Comparison of ENCODE assay signal across 22 cellular contexts in the genomic region with DNA sequence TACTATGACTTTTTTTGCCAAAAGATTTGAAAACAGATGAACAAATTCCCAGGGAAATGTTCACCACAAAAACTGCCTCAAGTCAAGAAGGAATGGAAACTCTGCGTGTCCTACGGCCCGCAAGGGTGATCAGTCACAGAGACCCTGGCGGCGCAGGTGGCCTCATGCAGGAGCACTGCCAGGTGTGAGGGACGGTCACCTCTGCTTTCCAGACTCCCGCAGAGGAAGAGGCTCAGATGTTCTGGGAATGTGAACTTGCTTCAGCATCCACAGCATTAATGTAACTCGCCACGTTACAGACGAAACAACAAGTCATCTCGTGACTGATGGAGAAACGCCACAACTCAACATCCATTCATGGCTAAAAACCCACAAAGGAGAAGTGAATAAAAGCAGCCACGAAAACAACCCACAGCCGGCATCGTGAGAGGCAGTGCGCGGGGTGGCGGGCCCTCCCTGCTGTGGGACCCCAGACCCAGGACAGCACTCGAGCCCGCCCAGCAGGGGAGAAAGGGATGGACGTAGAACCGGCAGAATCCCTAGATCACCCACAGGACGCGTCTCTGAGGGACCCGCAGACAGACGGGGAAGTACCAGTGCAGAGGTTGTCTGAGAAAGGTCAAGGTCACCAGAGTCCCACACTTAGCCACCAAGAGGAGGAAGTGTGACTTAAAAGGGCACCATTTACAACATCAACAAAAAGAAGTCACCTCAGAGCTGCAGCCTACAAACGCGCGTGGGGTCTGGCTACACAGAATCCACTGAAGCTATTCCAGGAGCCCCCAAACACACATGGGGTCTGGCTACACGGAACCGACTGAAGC.
DNase-seq lines count a peak whose midpoint lies in the region; ATAC-seq, FAIRE-seq and TF ChIP-seq lines count a peak whose summit lies in the region.
"Had no signal": no experiment of that assay in that cellular context is flagged by ENCODE, and none has a peak within 500 bp of the region (broad histone marks: within the 10 kb centered on the region; RNA-seq: fewer than 3 reads in every experiment).

No MANE protein-coding gene starts in this region.

- peak overlapping the region; percentile 95 for H3K27ac Mint-ChIP-seq in stimulated activated memory B cell treated with anti-CD40 and anti-IgM and Interleukin-4, amounts not matched to agents 10 μg/mL and 1 μg/mL and 100 μg/mL, for 72 hours
- H3K27ac Mint-ChIP-seq: CD8-positive, alpha-beta T cell had no signal

- no peaks in the 10 kb centered on the region for H3K36me3 ChIP-seq in right atrium auricular region
- no peaks in the 10 kb centered on the region for H3K36me3 ChIP-seq in GM12878 (ENCODE audit: control insufficient read depth in 2 of 2, insufficient read depth in 2 of 2, low read length in 1 of 2)
- H3K36me3 ChIP-seq: MG63, thyroid gland had no signal

- H3K4me2 ChIP-seq in GM12878 (ENCODE audit: control insufficient read depth, insufficient read depth), result no peak overlapping the region

- H4K20me1 ChIP-seq in GM12878 (ENCODE audit: control insufficient read depth, insufficient read depth), result no peaks in the 10 kb centered on the region

- ATAC-seq in Right ventricle myocardium superior (ENCODE audit: poor library complexity) (no peak), GM12878 (no peak), foreskin keratinocyte (no peak), HG03520 (IDR thresholded peaks at IDR 0.05; ENCODE audit: unreplicated experiment) (no peak)
- ATAC-seq in stimulated activated memory B cell treated with anti-CD40 and anti-IgM and Interleukin-4, amounts not matched to agents 10 μg/mL and 1 μg/mL and 100 μg/mL, for 72 hours, result peak; percentile 86
- ATAC-seq: CD8-positive, alpha-beta T cell had no signal

- TF ChIP-seq POLR2A in NB4 (IDR thresholded peaks at IDR 0.05; ENCODE audit: extremely low read depth, insufficient read length) (no peak), GM12878 (IDR thresholded peaks at IDR 0.05; ENCODE audit: low read depth, low read length) (no peak)

- CTCF ChIA-PET in GM12878 (lab: Yijun Ruan, JAX), result no interaction called here

- DNase-seq in Right ventricle myocardium superior (peak; percentile 22), right atrium auricular region (ENCODE audit: low spot score) (no peak), NB4 (ENCODE audit: low read depth) (peak; percentile 18), GM12878 (ENCODE audit: low read depth, low spot score) (no peak), foreskin keratinocyte (no peak), GM20000 (ENCODE audit: low spot score) (no peak)
- DNase-seq: amniotic stem cell; CD8-positive, alpha-beta T cell; dermis blood vessel endothelial cell; GDM1; GOT3; hippocampal formation; MG63; naive B cell; NCI-H446; stimulated activated naive CD4-positive, alpha-beta T cell; thyroid gland had no signal

- 27% methylated on average over 31 of the region's 31 CpGs for WGBS in GM12878 (ENCODE audit: insufficient coverage, insufficient replicate concordance, low lambda C conversion rate, missing lambda C conversion rate)

- H3K27ac ChIP-seq in right atrium auricular region (no peak overlapping the region), GM12878 (ENCODE audit: control insufficient read depth, insufficient read depth) (no peak overlapping the region), foreskin keratinocyte (no peak overlapping the region)
- H3K27ac ChIP-seq: thyroid gland had no signal

- H3K9me3 ChIP-seq in right atrium auricular region (no peaks in the 10 kb centered on the region), GM12878 (replicated peaks; ENCODE audit: control insufficient read depth, insufficient read depth, low read length) (no peaks in the 10 kb centered on the region; the same call in 2 of the 3 replicates)
- H3K9me3 ChIP-seq: MG63, thyroid gland had no signal

- no peak overlapping the region for H3K9ac ChIP-seq in GM12878 (ENCODE audit: control insufficient read depth, insufficient read depth, low read length)

- peak overlapping the region; percentile 68 for H3K4me3 Mint-ChIP-seq in stimulated activated memory B cell treated with anti-CD40 and anti-IgM and Interleukin-4, amounts not matched to agents 10 μg/mL and 1 μg/mL and 100 μg/mL, for 72 hours
- H3K4me3 Mint-ChIP-seq: CD8-positive, alpha-beta T cell had no signal

- SMC1A ChIA-PET in GM12878 (lab: Charles Lee; ENCODE audit: uncharacterized antibody, unreplicated experiment), result no interaction called here

- TF ChIP-seq EP300 in GM12878 (IDR thresholded peaks at IDR 0.05; ENCODE audit: borderline replicate concordance in 1 of 2, control insufficient read depth in 1 of 2, low read depth in 2 of 2, low read length in 2 of 2), result no peak

- RAD21 ChIA-PET in GM12878 (lab: Charles Lee; ENCODE audit: unreplicated experiment), result no interaction called here

- BruUV-seq in GM12878 (replicated peaks; lab: Mats Ljungman, UMichigan), result no TSS peak

- TF ChIP-seq CTCF in right atrium auricular region (IDR thresholded peaks at IDR 0.05) (no peak), NB4 (IDR thresholded peaks at IDR 0.05; ENCODE audit: low read depth, low read length) (no peak), GM12878 (IDR thresholded peaks at IDR 0.05 in 2 of 3, conservative IDR thresholded peaks at IDR 0.05 in 1 of 3; ENCODE audit: control insufficient read depth in 2 of 3, extremely low read depth in 1 of 3, insufficient read depth in 1 of 3, low read depth in 3 of 3, low read length in 3 of 3) (no peak), foreskin keratinocyte (conservative IDR thresholded peaks at IDR 0.05) (no peak), GM20000 (IDR thresholded peaks at IDR 0.05; ENCODE audit: extremely low read depth, missing control alignments) (no peak)

- H3K79me2 ChIP-seq in GM12878 (ENCODE audit: control insufficient read depth, insufficient read depth, low read length), result no peaks in the 10 kb centered on the region

- H3K4me1 ChIP-seq in right atrium auricular region (no peaks in the 10 kb centered on the region), GM12878 (ENCODE audit: control insufficient read depth, insufficient read depth, low read length) (peaks cover 4% of the 10 kb centered on the region; the same call in 1 of the 2 replicates), foreskin keratinocyte (no peaks in the 10 kb centered on the region)
- H3K4me1 ChIP-seq: thyroid gland had no signal

- no peaks in the 10 kb centered on the region for H3K27me3 Mint-ChIP-seq in stimulated activated memory B cell treated with anti-CD40 and anti-IgM and Interleukin-4, amounts not matched to agents 10 μg/mL and 1 μg/mL and 100 μg/mL, for 72 hours
- H3K27me3 Mint-ChIP-seq: naive B cell had no signal

- FAIRE-seq in GM12878 (lab: Jason Lieb, UNC), result no peak
- FAIRE-seq: GM19239, islet of Langerhans, RCC 7860 had no signal

- peaks cover 47% of the 10 kb centered on the region for H3K36me3 Mint-ChIP-seq in stimulated activated memory B cell treated with anti-CD40 and anti-IgM and Interleukin-4, amounts not matched to agents 10 μg/mL and 1 μg/mL and 100 μg/mL, for 72 hours

- no peak for TF ChIP-seq RAD21 in GM12878 (IDR thresholded peaks at IDR 0.05; ENCODE audit: insufficient read depth, low read depth, low read length)

- in situ Hi-C loops in GM12878 (cut with MboI), result no loop called here

- H3K9me3 Mint-ChIP-seq in stimulated activated memory B cell treated with anti-CD40 and anti-IgM and Interleukin-4, amounts not matched to agents 10 μg/mL and 1 μg/mL and 100 μg/mL, for 72 hours, result peaks cover 2% of the 10 kb centered on the region
- H3K9me3 Mint-ChIP-seq: CD8-positive, alpha-beta T cell had no signal

- no peak overlapping the region for H3K4me3 ChIP-seq in right atrium auricular region
- no peak overlapping the region for H3K4me3 ChIP-seq in NB4 (ENCODE audit: low read depth, low read length)
- no peak overlapping the region for H3K4me3 ChIP-seq in GM12878
- H3K4me3 ChIP-seq: MG63, thyroid gland had no signal

- H3K27me3 ChIP-seq in right atrium auricular region, result no peaks in the 10 kb centered on the region
- no peaks in the 10 kb centered on the region for H3K27me3 ChIP-seq in GM12878 (replicated peaks in 1 of 2; ENCODE audit: control insufficient read depth in 2 of 2, insufficient read depth in 2 of 2, low read length in 1 of 2)
- no peaks in the 10 kb centered on the region for H3K27me3 ChIP-seq in foreskin keratinocyte
- H3K27me3 ChIP-seq: MG63, thyroid gland had no signal

- no peak overlapping the region for H2AFZ ChIP-seq in GM12878 (ENCODE audit: control insufficient read depth, low read depth, low read length)

- H3K4me1 Mint-ChIP-seq in stimulated activated memory B cell treated with anti-CD40 and anti-IgM and Interleukin-4, amounts not matched to agents 10 μg/mL and 1 μg/mL and 100 μg/mL, for 72 hours, result peaks cover 21% of the 10 kb centered on the region

- intact Hi-C loops in Right ventricle myocardium superior (cut with DNase I), result no loop called here
- intact Hi-C loops in GM12878 (cut with micrococcal nuclease; ENCODE audit: unreplicated experiment), result no loop called here

- POLR2A ChIA-PET in GM12878 (lab: Charles Lee), result no interaction called here

TF ChIP-seq in GM12878, 131 proteins besides CTCF, POLR2A, EP300 and RAD21 (continues in another document):
- TF ChIP-seq TCF7 (IDR thresholded peaks at IDR 0.05; ENCODE audit: borderline replicate concordance), result no peak
- peak; percentile 81 for TF ChIP-seq NR2F1 (conservative IDR thresholded peaks at IDR 0.05)
- TF ChIP-seq, protein P1, sequence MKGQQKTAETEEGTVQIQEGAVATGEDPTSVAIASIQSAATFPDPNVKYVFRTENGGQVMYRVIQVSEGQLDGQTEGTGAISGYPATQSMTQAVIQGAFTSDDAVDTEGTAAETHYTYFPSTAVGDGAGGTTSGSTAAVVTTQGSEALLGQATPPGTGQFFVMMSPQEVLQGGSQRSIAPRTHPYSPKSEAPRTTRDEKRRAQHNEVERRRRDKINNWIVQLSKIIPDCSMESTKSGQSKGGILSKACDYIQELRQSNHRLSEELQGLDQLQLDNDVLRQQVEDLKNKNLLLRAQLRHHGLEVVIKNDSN (IDR thresholded peaks at IDR 0.05; ENCODE audit: borderline replicate concordance, extremely low read length, insufficient read depth, low read depth, low read length), result no peak
- TF ChIP-seq, protein P2, sequence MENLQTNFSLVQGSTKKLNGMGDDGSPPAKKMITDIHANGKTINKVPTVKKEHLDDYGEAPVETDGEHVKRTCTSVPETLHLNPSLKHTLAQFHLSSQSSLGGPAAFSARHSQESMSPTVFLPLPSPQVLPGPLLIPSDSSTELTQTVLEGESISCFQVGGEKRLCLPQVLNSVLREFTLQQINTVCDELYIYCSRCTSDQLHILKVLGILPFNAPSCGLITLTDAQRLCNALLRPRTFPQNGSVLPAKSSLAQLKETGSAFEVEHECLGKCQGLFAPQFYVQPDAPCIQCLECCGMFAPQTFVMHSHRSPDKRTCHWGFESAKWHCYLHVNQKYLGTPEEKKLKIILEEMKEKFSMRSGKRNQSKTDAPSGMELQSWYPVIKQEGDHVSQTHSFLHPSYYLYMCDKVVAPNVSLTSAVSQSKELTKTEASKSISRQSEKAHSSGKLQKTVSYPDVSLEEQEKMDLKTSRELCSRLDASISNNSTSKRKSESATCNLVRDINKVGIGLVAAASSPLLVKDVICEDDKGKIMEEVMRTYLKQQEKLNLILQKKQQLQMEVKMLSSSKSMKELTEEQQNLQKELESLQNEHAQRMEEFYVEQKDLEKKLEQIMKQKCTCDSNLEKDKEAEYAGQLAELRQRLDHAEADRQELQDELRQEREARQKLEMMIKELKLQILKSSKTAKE (IDR thresholded peaks at IDR 0.05; ENCODE audit: low read depth, poor library complexity, severe bottlenecking), result no peak
- TF ChIP-seq CHD4 (IDR thresholded peaks at IDR 0.05), result no peak

Comparison
In these comparisons a context has a peak if more than half of its experiments do, and no peak if none do; other contexts are left out.
1. DNase-seq: peak in Right ventricle myocardium superior (single experiment) and NB4 (single experiment); none in right atrium auricular region (single experiment), GM12878 (single experiment), foreskin keratinocyte (0 of 2) and GM20000 (single experiment).